ENCODE assay signal across 8 cellular contexts in genomic region chr11:11849127-11849746, GRCh38. TPM values are rescaled to one million over a fixed set of nuclear protein-coding genes. Genes with fewer than 3 reads are reported as not detected.
DNase-seq lines count a peak whose midpoint lies in the region; ATAC-seq and TF ChIP-seq lines count a peak whose summit lies in the region.

No MANE protein-coding gene starts in this region.

- H3K4me3 ChIP-seq in CD4-positive, alpha-beta memory T cell (ENCODE audit: low read length in 2 of 2), result peak overlapping the region in 1 of 2 donors; percentile 15
- no peak overlapping the region for H3K4me3 ChIP-seq in thymus (ENCODE audit: low read length)

- no peaks in the 10 kb centered on the region for H3K36me3 ChIP-seq in CD4-positive, alpha-beta memory T cell (ENCODE audit: insufficient read depth, low read length)
- H3K36me3 ChIP-seq in thymus (ENCODE audit: control insufficient read depth, insufficient read depth), result no peaks in the 10 kb centered on the region

- H3K9me3 ChIP-seq in CD4-positive, alpha-beta memory T cell (ENCODE audit: control insufficient read depth in 1 of 2, low read length in 2 of 2), result no peaks in the 10 kb centered on the region
- no peaks in the 10 kb centered on the region for H3K9me3 ChIP-seq in thymus (ENCODE audit: control insufficient read depth)

- peak overlapping the region in 6 of 7 donors; percentile 29 to 84 (median 64) for H3K27ac Mint-ChIP-seq in CD4-positive, alpha-beta memory T cell
- peak overlapping the region; percentile 79 for H3K27ac Mint-ChIP-seq in neural crest cell (ENCODE audit: unreplicated experiment)

- H3K4me1 ChIP-seq in CD4-positive, alpha-beta memory T cell (ENCODE audit: insufficient read depth, low read length), result peaks cover 92% of the 10 kb centered on the region
- H3K4me1 ChIP-seq in thymus (ENCODE audit: control insufficient read depth, insufficient read depth, low read length), result peaks cover 16% of the 10 kb centered on the region

- CTCF ChIA-PET in CD4-positive, alpha-beta memory T cell (lab: Charles Lee; ENCODE audit: partially characterized antibody), result interaction anchor here (0.7 to 5.0 kb wide), 27 partner anchors 13 to 202 kb away, joined by 3 to 89 read pairs (median 4); no protein-coding TSS in a partner anchor

- H3K9me3 Mint-ChIP-seq in CD4-positive, alpha-beta memory T cell, result no peaks in the 10 kb centered on the region
- H3K9me3 Mint-ChIP-seq in neural crest cell, result peaks cover 2% of the 10 kb centered on the region

- POLR2A ChIA-PET in CD4-positive, alpha-beta memory T cell (lab: Charles Lee; ENCODE audit: partially characterized antibody), result interaction anchor here (1.3 to 1.8 kb wide), 3 partner anchors 7 to 1040 kb away, joined by 3 to 7 read pairs (median 3); partner anchors contain the start of genes EIF4G2 and USP47

- no peak overlapping the region for H3K27ac ChIP-seq in CD4-positive, alpha-beta memory T cell (ENCODE audit: low read depth, low read length)
- peak overlapping the region; percentile 68 for H3K27ac ChIP-seq in thymus (ENCODE audit: low read depth)

- 51% methylated on average over 3 of the region's 3 CpGs for WGBS in thymus

- no peaks in the 10 kb centered on the region for H3K27me3 Mint-ChIP-seq in CD4-positive, alpha-beta memory T cell
- H3K27me3 Mint-ChIP-seq in neural crest cell (ENCODE audit: low read depth), result no peaks in the 10 kb centered on the region

- DNase-seq in CD4-positive, alpha-beta memory T cell, result peak; percentile 68 to 75 (median 71)
- DNase-seq in NCI-H748 treated with DMSO at 0.1 percent for 48 hours (lab: John Stamatoyannopoulos, UW) (peak; percentile 28), erythroblast (lab: John Stamatoyannopoulos, UW) (peak; percentile 84 to 88), neural crest cell (ENCODE audit: low read depth, low spot score) (peak; percentile 24)
- peak; percentile 69 for DNase-seq in activated CD8-positive, alpha-beta memory T cell treated with anti-CD3 and anti-CD28 coated beads for 24 hours

- H3K4me1 Mint-ChIP-seq in CD4-positive, alpha-beta memory T cell, result peaks cover 45 to 71% (median 51%) of the 10 kb centered on the region in 4 donors
- H3K4me1 Mint-ChIP-seq in neural crest cell, result peaks cover 47% of the 10 kb centered on the region

- TF ChIP-seq CTCF in neural crest cell (conservative IDR thresholded peaks at IDR 0.05), result peak; percentile 70

- peak overlapping the region in 6 of 8 donors; percentile 13 to 60 (median 32) for H3K4me3 Mint-ChIP-seq in CD4-positive, alpha-beta memory T cell
- peak overlapping the region; percentile 39 for H3K4me3 Mint-ChIP-seq in neural crest cell

- no peaks in the 10 kb centered on the region for H3K27me3 ChIP-seq in CD4-positive, alpha-beta memory T cell (ENCODE audit: insufficient read depth, low read length)
- no peaks in the 10 kb centered on the region for H3K27me3 ChIP-seq in thymus (ENCODE audit: control insufficient read depth, insufficient read depth)

- intact Hi-C loops in CD4-positive, alpha-beta memory T cell (cut with micrococcal nuclease), result loop anchor here (1.0 to 10.0 kb wide), 2 partner anchors 50 to 1616 kb away; partner anchors contain the start of gene BTBD10

- no peaks in the 10 kb centered on the region for H3K36me3 Mint-ChIP-seq in CD4-positive, alpha-beta memory T cell
- H3K36me3 Mint-ChIP-seq in neural crest cell (ENCODE audit: low read depth), result peaks cover 3% of the 10 kb centered on the region

- no peak for TF ChIP-seq POLR2A in erythroblast (IDR thresholded peaks at IDR 0.05; ENCODE audit: low read length)

- ATAC-seq in GM19043 (IDR thresholded peaks at IDR 0.05; ENCODE audit: low read depth, unreplicated experiment) (peak; percentile 71), HG03280 (IDR thresholded peaks at IDR 0.05; ENCODE audit: unreplicated experiment) (peak; percentile 73)

RNA-seq across cellular contexts. Expression of gene USP47, which starts 7.5 kb away (rescaled TPM):
- 10 to 100 TPM; 62.2 to 65.9 TPM for total RNA-seq in CD4-positive, alpha-beta memory T cell
- polyA plus RNA-seq in CD4-positive, alpha-beta memory T cell, result 10 to 100 TPM; 43.7 to 51.5 TPM
- 58.9 and 59.4 TPM in 2 replicates for total RNA-seq in neural crest cell
- 40.3 TPM for polyA plus RNA-seq in thymus

Comparison
In these comparisons a context has a peak if more than half of its experiments do, and no peak if none do; other contexts are left out.
1. DNase-seq: peak in every context shown above with its lines; median percentile 86 in erythroblast; 71 in CD4-positive, alpha-beta memory T cell; 69 in activated CD8-positive, alpha-beta memory T cell treated with anti-CD3 and anti-CD28 coated beads for 24 hours; 28 in NCI-H748 treated with DMSO at 0.1 percent for 48 hours; 24 in neural crest cell.